ENCODE assay signal across 8 cellular contexts in genomic region chr6:43020847-43021246, GRCh38. TPM values are rescaled to one million over a fixed set of nuclear protein-coding genes. Genes with fewer than 3 reads are reported as not detected.
DNase-seq lines count a peak whose midpoint lies in the region; ATAC-seq lines count a peak whose summit lies in the region.

No MANE protein-coding gene starts in this region.

- CTCF ChIA-PET in activated CD4-positive, alpha-beta T cell treated with anti-CD3 and anti-CD28 coated beads for 36 hours (lab: Charles Lee), result interaction anchor here (0.6 to 1.7 kb wide), 6 partner anchors 19 to 123 kb away, joined by 3 to 5 read pairs (median 4); partner anchors contain the start of gene CUL7
- CTCF ChIA-PET in activated CD4-positive, alpha-beta memory T cell treated with anti-CD3 and anti-CD28 coated beads, Interleukin-2, amount 10 ng/mL, durations not matched to agents 7 days and 5 days (lab: Charles Lee), result interaction anchor here (0.9 to 2.3 kb wide), 6 partner anchors 8 to 123 kb away, joined by 3 to 13 read pairs (median 4); partner anchors contain the start of genes KLC4 and MRPL2

- H3K4me1 Mint-ChIP-seq in activated CD4-positive, alpha-beta T cell treated with anti-CD3 and anti-CD28 coated beads for 36 hours, result peaks cover 37% of the 10 kb centered on the region
- H3K4me1 Mint-ChIP-seq in activated CD4-positive, alpha-beta memory T cell treated with anti-CD3 and anti-CD28 coated beads, Interleukin-2, amount 10 ng/mL, durations not matched to agents 7 days and 5 days, result peaks cover 49% of the 10 kb centered on the region
- peaks cover 60% of the 10 kb centered on the region for H3K4me1 Mint-ChIP-seq in stimulated activated naive CD8-positive, alpha-beta T cell treated with anti-CD3 and anti-CD28 coated beads, Interleukin-15, amount 100 ng/mL, for 72 hours

- intact Hi-C loops in activated CD4-positive, alpha-beta T cell treated with anti-CD3 and anti-CD28 coated beads for 36 hours (cut with DNase I, micrococcal nuclease), result loop anchor here (1.0 to 5.0 kb wide), 4 partner anchors 8 to 119 kb away; partner anchors contain the start of genes KLC4 (in 1 of the 2), MEA1 (in 1 of the 2), MRPL2 (in 1 of the 2) and PEX6 (in 1 of the 2)

- H3K27ac Mint-ChIP-seq in activated CD4-positive, alpha-beta T cell treated with anti-CD3 and anti-CD28 coated beads for 36 hours, result peak overlapping the region; percentile 6
- peak overlapping the region; percentile 79 for H3K27ac Mint-ChIP-seq in activated CD4-positive, alpha-beta memory T cell treated with anti-CD3 and anti-CD28 coated beads, Interleukin-2, amount 10 ng/mL, durations not matched to agents 7 days and 5 days
- H3K27ac Mint-ChIP-seq in stimulated activated naive CD8-positive, alpha-beta T cell treated with anti-CD3 and anti-CD28 coated beads, Interleukin-15, amount 100 ng/mL, for 72 hours, result peak overlapping the region in 1 of 2 donors; percentile 83

- H3K27me3 Mint-ChIP-seq in activated CD4-positive, alpha-beta T cell treated with anti-CD3 and anti-CD28 coated beads for 36 hours, result no peaks in the 10 kb centered on the region
- H3K27me3 Mint-ChIP-seq in activated CD4-positive, alpha-beta memory T cell treated with anti-CD3 and anti-CD28 coated beads, Interleukin-2, amount 10 ng/mL, durations not matched to agents 7 days and 5 days, result no peaks in the 10 kb centered on the region
- no peaks in the 10 kb centered on the region for H3K27me3 Mint-ChIP-seq in stimulated activated naive CD8-positive, alpha-beta T cell treated with anti-CD3 and anti-CD28 coated beads, Interleukin-15, amount 100 ng/mL, for 72 hours

- POLR2A ChIA-PET in activated CD4-positive, alpha-beta T cell treated with anti-CD3 and anti-CD28 coated beads for 36 hours (lab: Charles Lee), result interaction anchor here (0.5 to 0.8 kb wide), 3 partner anchors 11 to 182 kb away, joined by 3 to 4 read pairs (median 3); no protein-coding TSS in a partner anchor
- POLR2A ChIA-PET in activated CD4-positive, alpha-beta memory T cell treated with anti-CD3 and anti-CD28 coated beads, Interleukin-2, amount 10 ng/mL, durations not matched to agents 7 days and 5 days (lab: Charles Lee), result interaction anchor here (0.9 to 3.8 kb wide), 9 partner anchors 8 to 496 kb away, joined by 3 to 27 read pairs (median 5); partner anchors contain the start of genes CNPY3, CUL7, PEX6 and POLR1C

- H3K9me3 Mint-ChIP-seq in activated CD4-positive, alpha-beta T cell treated with anti-CD3 and anti-CD28 coated beads for 36 hours (ENCODE audit: low read depth), result no peaks in the 10 kb centered on the region
- no peaks in the 10 kb centered on the region for H3K9me3 Mint-ChIP-seq in activated CD4-positive, alpha-beta memory T cell treated with anti-CD3 and anti-CD28 coated beads, Interleukin-2, amount 10 ng/mL, durations not matched to agents 7 days and 5 days
- H3K9me3 Mint-ChIP-seq in stimulated activated naive CD8-positive, alpha-beta T cell treated with anti-CD3 and anti-CD28 coated beads, Interleukin-15, amount 100 ng/mL, for 72 hours, result no peaks in the 10 kb centered on the region

- H3K9me3 ChIP-seq in iPS-15b (ENCODE audit: control insufficient read depth, insufficient read depth, low read length), result no peaks in the 10 kb centered on the region

- peaks cover 37% of the 10 kb centered on the region for H3K36me3 Mint-ChIP-seq in activated CD4-positive, alpha-beta T cell treated with anti-CD3 and anti-CD28 coated beads for 36 hours (ENCODE audit: low read depth)
- peaks cover 59% of the 10 kb centered on the region for H3K36me3 Mint-ChIP-seq in activated CD4-positive, alpha-beta memory T cell treated with anti-CD3 and anti-CD28 coated beads, Interleukin-2, amount 10 ng/mL, durations not matched to agents 7 days and 5 days (ENCODE audit: low read depth)

- peak overlapping the region; percentile 93 for H3K4me3 Mint-ChIP-seq in activated CD4-positive, alpha-beta T cell treated with anti-CD3 and anti-CD28 coated beads for 36 hours
- peak overlapping the region; percentile 85 for H3K4me3 Mint-ChIP-seq in activated CD4-positive, alpha-beta memory T cell treated with anti-CD3 and anti-CD28 coated beads, Interleukin-2, amount 10 ng/mL, durations not matched to agents 7 days and 5 days
- peak overlapping the region; percentile 84 to 93 for H3K4me3 Mint-ChIP-seq in stimulated activated naive CD8-positive, alpha-beta T cell treated with anti-CD3 and anti-CD28 coated beads, Interleukin-15, amount 100 ng/mL, for 72 hours

- H3K27me3 ChIP-seq in iPS-15b (ENCODE audit: control insufficient read depth, insufficient read depth, low read length), result no peaks in the 10 kb centered on the region

- H3K9ac ChIP-seq in iPS-15b (ENCODE audit: low read depth, low read length), result peak overlapping the region; percentile 88

- no peak for DNase-seq in activated CD4-positive, alpha-beta T cell treated with anti-CD3 and anti-CD28 coated beads for 36 hours
- DNase-seq in activated CD4-positive, alpha-beta T cell treated with anti-CD3 and anti-CD28 coated beads, Interleukin-2, amount 50 U/mL, for 48 hours, result no peak
- DNase-seq in activated CD4-positive, alpha-beta memory T cell treated with anti-CD3 and anti-CD28 coated beads, Interleukin-2, amount 10 ng/mL, durations not matched to agents 7 days and 5 days, result no peak
- no peak for DNase-seq in stimulated activated naive CD8-positive, alpha-beta T cell treated with anti-CD3 and anti-CD28 coated beads, Interleukin-15, amount 100 ng/mL, for 72 hours
- DNase-seq in LoVo (ENCODE audit: low spot score) (no peak), cerebellar nuclear complex (lab: John Stamatoyannopoulos, UW) (no peak)

- H3K4me3 ChIP-seq in iPS-15b (ENCODE audit: low read depth, low read length), result peak overlapping the region; percentile 100

- ATAC-seq in activated CD4-positive, alpha-beta T cell treated with anti-CD3 and anti-CD28 coated beads for 36 hours, result no peak
- ATAC-seq in stimulated activated naive CD8-positive, alpha-beta T cell treated with anti-CD3 and anti-CD28 coated beads, Interleukin-15, amount 100 ng/mL, for 72 hours, result peak; percentile 11
- no peak for ATAC-seq in GM21367 (IDR thresholded peaks at IDR 0.05; ENCODE audit: unreplicated experiment)

- H3K4me1 ChIP-seq in iPS-15b (ENCODE audit: control insufficient read depth, insufficient read depth, low read length), result no peaks in the 10 kb centered on the region

- H3K36me3 ChIP-seq in iPS-15b (ENCODE audit: control insufficient read depth, insufficient read depth, low read length), result peaks cover 36% of the 10 kb centered on the region

RNA-seq across cellular contexts. Expression of gene RRP36, which starts 0.6 kb away (rescaled TPM):
- total RNA-seq in activated CD4-positive, alpha-beta T cell treated with anti-CD3 and anti-CD28 coated beads for 36 hours, result 10 to 100 TPM; 45.8 to 48.1 TPM
- 10 to 100 TPM; 59.2 to 60.4 TPM for total RNA-seq in activated CD4-positive, alpha-beta memory T cell treated with anti-CD3 and anti-CD28 coated beads, Interleukin-2, amount 10 ng/mL, durations not matched to agents 7 days and 5 days

RNA-seq across cellular contexts. Expression of gene KLHDC3, which starts 6.8 kb away (rescaled TPM):
- total RNA-seq in activated CD4-positive, alpha-beta T cell treated with anti-CD3 and anti-CD28 coated beads for 36 hours, result 10 to 100 TPM; 58.3 to 65.2 TPM
- 10 to 100 TPM; 64.6 to 68.7 TPM for total RNA-seq in activated CD4-positive, alpha-beta memory T cell treated with anti-CD3 and anti-CD28 coated beads, Interleukin-2, amount 10 ng/mL, durations not matched to agents 7 days and 5 days

RNA-seq across cellular contexts. Expression of gene MEA1, which starts 7.1 kb away (rescaled TPM):
- total RNA-seq in activated CD4-positive, alpha-beta T cell treated with anti-CD3 and anti-CD28 coated beads for 36 hours, result 100 to 1,000 TPM in 1 of 2 experiments, 10 to 100 TPM in 1; 93.4 to 129 TPM
- 10 to 100 TPM; 56.6 to 60.6 TPM for total RNA-seq in activated CD4-positive, alpha-beta memory T cell treated with anti-CD3 and anti-CD28 coated beads, Interleukin-2, amount 10 ng/mL, durations not matched to agents 7 days and 5 days

RNA-seq across cellular contexts. Expression of gene CUL7, which starts 32.8 kb away (rescaled TPM):
- 10 to 100 TPM; 16.3 to 18.0 TPM for total RNA-seq in activated CD4-positive, alpha-beta T cell treated with anti-CD3 and anti-CD28 coated beads for 36 hours
- 10 to 100 TPM; 12.7 to 13.0 TPM for total RNA-seq in activated CD4-positive, alpha-beta memory T cell treated with anti-CD3 and anti-CD28 coated beads, Interleukin-2, amount 10 ng/mL, durations not matched to agents 7 days and 5 days

RNA-seq across cellular contexts. Expression of gene PPP2R5D, which starts 36.5 kb away (rescaled TPM):
- total RNA-seq in activated CD4-positive, alpha-beta T cell treated with anti-CD3 and anti-CD28 coated beads for 36 hours, result 10 to 100 TPM; 51.0 to 57.3 TPM
- total RNA-seq in activated CD4-positive, alpha-beta memory T cell treated with anti-CD3 and anti-CD28 coated beads, Interleukin-2, amount 10 ng/mL, durations not matched to agents 7 days and 5 days, result 10 to 100 TPM; 56.8 to 59.3 TPM
